9 cellular contexts compared by ENCODE assay signal in the genomic region with DNA sequence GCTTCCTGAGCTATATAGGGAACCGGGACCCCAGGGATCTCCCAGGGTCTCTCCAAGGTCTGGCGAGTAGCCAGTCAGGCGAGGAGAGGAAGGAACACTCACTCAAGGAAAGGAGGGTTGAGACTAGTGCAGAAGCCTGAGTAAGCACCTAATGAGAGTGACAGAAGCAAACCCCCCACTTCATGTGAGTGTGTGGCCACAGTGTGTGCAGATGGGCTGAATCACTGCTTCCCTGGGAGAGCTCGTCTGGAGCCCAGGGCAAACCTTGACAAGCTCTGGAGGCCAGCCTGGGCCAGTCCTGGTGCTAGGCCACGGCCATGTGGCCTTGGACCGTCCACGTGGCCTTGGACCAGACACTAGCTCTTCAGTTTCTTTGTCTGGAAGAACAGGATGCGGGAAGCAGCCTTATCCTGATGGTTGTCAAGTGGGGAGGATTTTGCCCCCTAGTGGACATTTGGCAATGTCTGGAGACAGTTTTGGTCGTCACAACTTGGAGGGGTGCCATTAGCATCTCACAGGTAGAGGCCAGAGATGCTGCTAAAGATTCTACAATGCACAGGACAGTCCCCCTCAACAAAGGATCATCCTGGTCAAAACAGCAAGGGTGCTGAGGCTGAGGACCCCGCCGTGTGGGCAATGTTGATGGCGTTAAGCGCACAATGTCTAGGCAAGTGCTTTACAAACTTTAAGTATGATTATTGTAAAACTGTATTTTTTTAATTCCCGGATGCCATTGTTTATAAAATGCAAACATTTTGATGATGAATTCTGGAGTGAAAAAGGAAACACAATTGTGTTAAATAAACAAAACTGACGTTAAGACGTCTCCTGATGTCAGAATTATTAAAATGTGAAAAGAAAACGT. TPM values are rescaled to one million over a fixed set of nuclear protein-coding genes. Genes with fewer than 3 reads are reported as not detected.
DNase-seq lines count a peak whose midpoint lies in the region; ATAC-seq and TF ChIP-seq lines count a peak whose summit lies in the region.
"Had no signal": no experiment of that assay in that cellular context is flagged by ENCODE, and none has a peak within 500 bp of the region (broad histone marks: within the 10 kb centered on the region; RNA-seq: fewer than 3 reads in every experiment).

No MANE protein-coding gene starts in this region.

- H3K9ac ChIP-seq in trophoblast cell (ENCODE audit: low read length) = no peak overlapping the region

- peak overlapping the region; percentile 40 for H4K8ac ChIP-seq in trophoblast cell (ENCODE audit: low read depth, low read length)

- no peaks in the 10 kb centered on the region for H3K79me2 ChIP-seq in trophoblast cell (ENCODE audit: control insufficient read depth, insufficient read depth, low read length, poor library complexity)

- no CpG with 5 or more reads among the region's 17 CpGs for WGBS in trophoblast cell (ENCODE audit: extremely low coverage, insufficient coverage, insufficient read length)

- H3K14ac ChIP-seq in trophoblast cell (ENCODE audit: low read length) = peak overlapping the region; percentile 18

- H3K36me3 ChIP-seq in BE2C (no peaks in the 10 kb centered on the region), trophoblast cell (ENCODE audit: control insufficient read depth in 1 of 2, insufficient read depth in 2 of 2, low read length in 2 of 2) (peaks cover 0 to 2% of the 10 kb centered on the region in 2 experiments)

- H3K27me3 Mint-ChIP-seq in activated CD8-positive, alpha-beta T cell treated with anti-CD3 and anti-CD28 coated beads for 36 hours = peaks cover 2% of the 10 kb centered on the region

- POLR2A ChIA-PET in activated CD8-positive, alpha-beta T cell treated with anti-CD3 and anti-CD28 coated beads for 36 hours (lab: Charles Lee) = no interaction called here

- H2BK120ac ChIP-seq in trophoblast cell (ENCODE audit: insufficient read depth, low read length, poor library complexity) = peak overlapping the region; percentile 7

- peak; percentile 25 for TF ChIP-seq POLR2A in GM19099 (IDR thresholded peaks at IDR 0.05; ENCODE audit: extremely low read depth, insufficient read length, low read depth)

- no peaks in the 10 kb centered on the region for H3K9me3 Mint-ChIP-seq in activated CD8-positive, alpha-beta T cell treated with anti-CD3 and anti-CD28 coated beads for 36 hours

- no peak overlapping the region for H2AFZ ChIP-seq in trophoblast cell (ENCODE audit: insufficient read depth, low read length, poor library complexity)

- no peak overlapping the region for H3K4me3 Mint-ChIP-seq in activated CD8-positive, alpha-beta T cell treated with anti-CD3 and anti-CD28 coated beads for 36 hours

- H3K27me3 ChIP-seq in BE2C = no peaks in the 10 kb centered on the region
- H3K27me3 ChIP-seq in trophoblast cell (ENCODE audit: insufficient read depth, low read length) = no peaks in the 10 kb centered on the region

- DNase-seq in BE2C = peak; percentile 87
- peak; percentile 13 for DNase-seq in NCI-H345 treated with DMSO at 0.1 percent for 48 hours (lab: John Stamatoyannopoulos, UW; ENCODE audit: unreplicated experiment)
- DNase-seq in activated CD8-positive, alpha-beta T cell treated with anti-CD3 and anti-CD28 coated beads for 36 hours = peak; percentile 52
- DNase-seq in germinal center (ENCODE audit: low spot score) = peak; percentile 62
- DNase-seq in trophoblast cell = peak; percentile 76 to 91
- DNase-seq in MV-4-11 (lab: John Stamatoyannopoulos, UW) = no peak

- TF ChIP-seq CTCF in BE2C (IDR thresholded peaks at IDR 0.05; ENCODE audit: low read depth, low read length) = peak; percentile 90
- peak; percentile 93 for TF ChIP-seq CTCF in activated CD8-positive, alpha-beta T cell treated with anti-CD3 and anti-CD28 coated beads for 36 hours (IDR thresholded peaks at IDR 0.05)

- no peaks in the 10 kb centered on the region for H3K4me1 Mint-ChIP-seq in activated CD8-positive, alpha-beta T cell treated with anti-CD3 and anti-CD28 coated beads for 36 hours (ENCODE audit: low read depth)

- no peak overlapping the region for H2BK5ac ChIP-seq in trophoblast cell (ENCODE audit: low read depth, low read length, poor library complexity)

- peak overlapping the region; percentile 20 for H4K12ac ChIP-seq in trophoblast cell (ENCODE audit: low read depth, low read length)

- peak overlapping the region; percentile 24 for H2AK5ac ChIP-seq in trophoblast cell (ENCODE audit: low read length)

- no peak overlapping the region for H3K27ac Mint-ChIP-seq in activated CD8-positive, alpha-beta T cell treated with anti-CD3 and anti-CD28 coated beads for 36 hours

- peak; percentile 61 for ATAC-seq in activated CD8-positive, alpha-beta T cell treated with anti-CD3 and anti-CD28 coated beads for 36 hours
- ATAC-seq in GM19395 (IDR thresholded peaks at IDR 0.05; ENCODE audit: unreplicated experiment) = no peak

- intact Hi-C loops in activated CD8-positive, alpha-beta T cell treated with anti-CD3 and anti-CD28 coated beads for 36 hours (cut with micrococcal nuclease) = no loop called here

- H3K4me1 ChIP-seq in BE2C (peaks cover 6% of the 10 kb centered on the region), trophoblast cell (ENCODE audit: control insufficient read depth in 1 of 2, insufficient read depth in 2 of 2, low read length in 2 of 2) (peaks cover 0 to 3% of the 10 kb centered on the region in 2 experiments)

- H3K4ac ChIP-seq in trophoblast cell (ENCODE audit: low read depth, low read length) = no peak overlapping the region

- no peak overlapping the region for H3K23ac ChIP-seq in trophoblast cell (ENCODE audit: low read length)

- no peaks in the 10 kb centered on the region for H3K36me3 Mint-ChIP-seq in activated CD8-positive, alpha-beta T cell treated with anti-CD3 and anti-CD28 coated beads for 36 hours (ENCODE audit: low read depth)

- peak overlapping the region; percentile 67 for H4K91ac ChIP-seq in trophoblast cell (ENCODE audit: low read depth, low read length)

- H3K18ac ChIP-seq in trophoblast cell (ENCODE audit: low read length) = no peak overlapping the region

- peak overlapping the region; percentile 7 for H2BK12ac ChIP-seq in trophoblast cell (ENCODE audit: low read length)

- CTCF ChIA-PET in activated CD8-positive, alpha-beta T cell treated with anti-CD3 and anti-CD28 coated beads for 36 hours (lab: Charles Lee) = interaction anchor here (0.6 to 5.0 kb wide), 16 partner anchors 8 to 204 kb away, joined by 3 to 32 read pairs (median 4); no protein-coding TSS in a partner anchor

- H3K9me3 ChIP-seq in BE2C = no peaks in the 10 kb centered on the region
- H3K9me3 ChIP-seq in trophoblast cell (ENCODE audit: insufficient read depth, low read depth, low read length) = no peaks in the 10 kb centered on the region

- no peak overlapping the region for H3K4me2 ChIP-seq in trophoblast cell (ENCODE audit: low read length)

- no peak overlapping the region for H3K27ac ChIP-seq in trophoblast cell (ENCODE audit: low read depth, low read length)

- H3K4me3 ChIP-seq in BE2C (ENCODE audit: low read depth, low read length) (no peak overlapping the region), trophoblast cell (ENCODE audit: low read depth, low read length) (no peak overlapping the region)
- H3K4me3 ChIP-seq: skin epidermis had no signal

- H3K79me1 ChIP-seq in trophoblast cell (ENCODE audit: low read length) = no peaks in the 10 kb centered on the region

RNA-seq across cellular contexts. Expression of a gene that starts 34.8 kb away (rescaled TPM):
- polyA plus RNA-seq in BE2C (2012; ENCODE audit: insufficient read depth, insufficient read length, low read depth) = 5.9 TPM
- 10 to 100 TPM; 13.2 to 14.1 TPM for total RNA-seq in activated CD8-positive, alpha-beta T cell treated with anti-CD3 and anti-CD28 coated beads for 36 hours
- polyA plus RNA-seq in trophoblast cell (2013) = 73.2 and 80.7 TPM in 2 replicates
